Comparison of ENCODE assay signal across 8 cellular contexts in the genomic region with DNA sequence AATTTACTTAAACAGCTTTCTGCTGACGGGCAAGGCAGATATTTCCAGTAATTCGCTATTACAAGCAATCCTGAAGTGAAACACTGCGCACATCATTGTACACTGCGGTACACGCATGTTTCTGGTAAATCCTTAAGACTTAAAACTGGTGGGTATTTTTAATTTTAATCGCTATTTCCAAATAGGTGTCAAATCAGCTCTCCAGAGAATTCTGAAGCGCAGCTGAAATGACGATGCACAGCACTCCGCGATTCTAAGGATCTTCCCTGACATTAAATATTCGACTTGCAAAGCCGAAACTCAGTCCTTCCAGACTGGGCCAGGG. TPM values are rescaled to one million over a fixed set of nuclear protein-coding genes. Genes with fewer than 3 reads are reported as not detected.
DNase-seq lines count a peak whose midpoint lies in the region; ATAC-seq and TF ChIP-seq lines count a peak whose summit lies in the region.

No MANE protein-coding gene starts in this region.

- H3F3A ChIP-seq in SK-N-SH (replicated peaks; ENCODE audit: insufficient read depth) = no peaks in the 10 kb centered on the region

- H4K20me1 ChIP-seq in SK-N-SH (ENCODE audit: insufficient read depth) = no peaks in the 10 kb centered on the region

- DNase-seq in GM06990 (ENCODE audit: extremely low read depth, insufficient read length) = no peak
- DNase-seq in SK-N-SH = no peak
- no peak for DNase-seq in foreskin fibroblast
- DNase-seq in skeletal muscle cell (ENCODE audit: low read depth) = no peak
- DNase-seq in GM03348 (ENCODE audit: low spot score) = no peak
- no peak for DNase-seq in SW480 (ENCODE audit: low spot score)
- no peak for DNase-seq in DMS 273 treated with DMSO at 0.1 percent for 48 hours (lab: John Stamatoyannopoulos, UW)

- peak overlapping the region; percentile 77 for H3K4me2 ChIP-seq in SK-N-SH

- no peaks in the 10 kb centered on the region for H3K27me3 ChIP-seq in GM06990 (replicated peaks; ENCODE audit: control insufficient read depth, insufficient read depth, low read length)
- no peaks in the 10 kb centered on the region for H3K27me3 ChIP-seq in SK-N-SH (ENCODE audit: insufficient read depth)

- peaks cover 5 to 11% of the 10 kb centered on the region in 2 experiments for H3K4me1 ChIP-seq in SK-N-SH (ENCODE audit: control insufficient read depth in 1 of 2, insufficient read depth in 2 of 2, low read depth in 1 of 2, low read length in 1 of 2)

- peak overlapping the region; percentile 91 to 98 for H3K27ac ChIP-seq in SK-N-SH (ENCODE audit: low read depth in 2 of 2, low read length in 1 of 2)

- no peak for TF ChIP-seq CTCF in GM06990 (IDR thresholded peaks at IDR 0.05; ENCODE audit: insufficient read depth, low read length, poor library complexity, severe bottlenecking)
- TF ChIP-seq CTCF in SK-N-SH (IDR thresholded peaks at IDR 0.05) = no peak
- no peak for TF ChIP-seq CTCF in foreskin fibroblast (IDR thresholded peaks at IDR 0.05; ENCODE audit: low read depth, low read length)

- no peak for TF ChIP-seq RAD21 in SK-N-SH (IDR thresholded peaks at IDR 0.05; ENCODE audit: low read length)

- under 1% methylated on average over 11 of the region's 12 CpGs for WGBS in SK-N-SH (ENCODE audit: low lambda C conversion rate)

- peaks cover 4% of the 10 kb centered on the region for H3K36me3 ChIP-seq in GM06990 (ENCODE audit: control insufficient read depth, insufficient read depth, low read length)
- H3K36me3 ChIP-seq in SK-N-SH (replicated peaks in 1 of 2; ENCODE audit: control insufficient read depth in 1 of 2, insufficient read depth in 2 of 2, low read length in 1 of 2) = peaks cover 14 to 22% of the 10 kb centered on the region in 2 experiments

- peak; percentile 5 for ATAC-seq in HG02571 (IDR thresholded peaks at IDR 0.05; ENCODE audit: unreplicated experiment)

- no peaks in the 10 kb centered on the region for H3K9me2 ChIP-seq in SK-N-SH

- H3K4me3 ChIP-seq in GM06990 (replicated peaks; ENCODE audit: low read depth, low read length) (peak overlapping the region; percentile 92), SK-N-SH (ENCODE audit: low read depth in 2 of 2, low read length in 1 of 2) (peak overlapping the region; percentile 71 to 93), foreskin fibroblast (ENCODE audit: low read depth in 1 of 2, low read length in 2 of 2) (peak overlapping the region; percentile 91 to 97), skeletal muscle cell (ENCODE audit: low read depth, low read length) (peak overlapping the region; percentile 96)

- peak overlapping the region; percentile 87 for H2AFZ ChIP-seq in SK-N-SH (ENCODE audit: low read depth)

- CTCF ChIA-PET in SK-N-SH (lab: Yijun Ruan, JAX) = interaction anchor here (0.7 to 1.1 kb wide), 3 partner anchors 12 to 211 kb away, joined by 3 to 4 read pairs (median 3); no protein-coding TSS in a partner anchor

- H3K9ac ChIP-seq in SK-N-SH = peak overlapping the region; percentile 95

- TF ChIP-seq EP300 in SK-N-SH (IDR thresholded peaks at IDR 0.05; ENCODE audit: borderline replicate concordance in 1 of 2, low read depth in 1 of 2, low read length in 1 of 2) = no peak

- H3K9me3 ChIP-seq in SK-N-SH = no peaks in the 10 kb centered on the region

- H3K79me2 ChIP-seq in SK-N-SH (ENCODE audit: insufficient read depth) = peaks cover 12% of the 10 kb centered on the region; the same call in 1 of the 2 replicates

- POLR2A ChIA-PET in SK-N-SH (lab: Yijun Ruan, JAX) = interaction anchor here (0.8 to 1.2 kb wide), 2 partner anchors 91 to 604 kb away, joined by 3 to 5 read pairs; no protein-coding TSS in a partner anchor

TF ChIP-seq in SK-N-SH, 30 proteins besides CTCF, POLR2A, EP300 and RAD21:
- no peak for TF ChIP-seq GATA2 (CRISPR knock-in tag; IDR thresholded peaks at IDR 0.05)
- TF ChIP-seq GABPA (IDR thresholded peaks at IDR 0.05; ENCODE audit: low read depth) = no peak
- no peak for TF ChIP-seq RFX5 (IDR thresholded peaks at IDR 0.05; ENCODE audit: low read length)
- TF ChIP-seq EZH2phosphoT487 (IDR thresholded peaks at IDR 0.05; ENCODE audit: borderline replicate concordance, low read depth) = no peak
- no peak for TF ChIP-seq JUND (IDR thresholded peaks at IDR 0.05)
- no peak for TF ChIP-seq SMC3 (IDR thresholded peaks at IDR 0.05; ENCODE audit: low read depth, low read length)
- TF ChIP-seq, protein P1, sequence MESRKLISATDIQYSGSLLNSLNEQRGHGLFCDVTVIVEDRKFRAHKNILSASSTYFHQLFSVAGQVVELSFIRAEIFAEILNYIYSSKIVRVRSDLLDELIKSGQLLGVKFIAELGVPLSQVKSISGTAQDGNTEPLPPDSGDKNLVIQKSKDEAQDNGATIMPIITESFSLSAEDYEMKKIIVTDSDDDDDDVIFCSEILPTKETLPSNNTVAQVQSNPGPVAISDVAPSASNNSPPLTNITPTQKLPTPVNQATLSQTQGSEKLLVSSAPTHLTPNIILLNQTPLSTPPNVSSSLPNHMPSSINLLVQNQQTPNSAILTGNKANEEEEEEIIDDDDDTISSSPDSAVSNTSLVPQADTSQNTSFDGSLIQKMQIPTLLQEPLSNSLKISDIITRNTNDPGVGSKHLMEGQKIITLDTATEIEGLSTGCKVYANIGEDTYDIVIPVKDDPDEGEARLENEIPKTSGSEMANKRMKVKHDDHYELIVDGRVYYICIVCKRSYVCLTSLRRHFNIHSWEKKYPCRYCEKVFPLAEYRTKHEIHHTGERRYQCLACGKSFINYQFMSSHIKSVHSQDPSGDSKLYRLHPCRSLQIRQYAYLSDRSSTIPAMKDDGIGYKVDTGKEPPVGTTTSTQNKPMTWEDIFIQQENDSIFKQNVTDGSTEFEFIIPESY (IDR thresholded peaks at IDR 0.05; ENCODE audit: borderline replicate concordance, low read depth) = no peak
- no peak for TF ChIP-seq YY1 (IDR thresholded peaks at IDR 0.05; ENCODE audit: low read depth)
- no peak for TF ChIP-seq TEAD4 (IDR thresholded peaks at IDR 0.05; ENCODE audit: borderline replicate concordance, insufficient read depth)
- no peak for TF ChIP-seq FOSL2 (IDR thresholded peaks at IDR 0.05; ENCODE audit: borderline replicate concordance, low read depth)

RNA-seq across cellular contexts. Expression of a gene that starts 0.3 kb away (rescaled TPM):
- polyA plus RNA-seq in SK-N-SH (2012; rRNA removed) = 33.7 and 44.5 TPM in 2 replicates
- polyA plus RNA-seq in SK-N-SH (2012; cell fraction: cytosol; rRNA removed) = 49.8 and 57.9 TPM in 2 replicates
- 8.0 and 16.6 TPM in 2 replicates for polyA plus RNA-seq in SK-N-SH (2012; cell fraction: nucleus; rRNA removed)

RNA-seq across cellular contexts. Expression of a gene that starts 20.9 kb away (rescaled TPM):
- not detected in 2 replicates for polyA plus RNA-seq in SK-N-SH (2012; rRNA removed)
- not detected in 2 replicates for polyA plus RNA-seq in SK-N-SH (2012; cell fraction: cytosol; rRNA removed)
- not detected in 2 replicates for polyA plus RNA-seq in SK-N-SH (2012; cell fraction: nucleus; rRNA removed)

RNA-seq across cellular contexts. Expression of a gene that starts 42.3 kb away (rescaled TPM):
- 9.2 and 11.2 TPM in 2 replicates for polyA plus RNA-seq in SK-N-SH (2012; rRNA removed)
- 14.6 and 22.8 TPM in 2 replicates for polyA plus RNA-seq in SK-N-SH (2012; cell fraction: cytosol; rRNA removed)
- 3.8 and 6.4 TPM in 2 replicates for polyA plus RNA-seq in SK-N-SH (2012; cell fraction: nucleus; rRNA removed)

RNA-seq across cellular contexts. Expression of a gene that starts 42.4 kb away (rescaled TPM):
- polyA plus RNA-seq in SK-N-SH (2012; rRNA removed) = 3.1 and 3.7 TPM in 2 replicates
- polyA plus RNA-seq in SK-N-SH (2012; cell fraction: cytosol; rRNA removed) = 2.8 and 3.6 TPM in 2 replicates
- polyA plus RNA-seq in SK-N-SH (2012; cell fraction: nucleus; rRNA removed) = 10.8 and 11.8 TPM in 2 replicates
